12 cellular contexts compared by ENCODE assay signal in the genomic region with DNA sequence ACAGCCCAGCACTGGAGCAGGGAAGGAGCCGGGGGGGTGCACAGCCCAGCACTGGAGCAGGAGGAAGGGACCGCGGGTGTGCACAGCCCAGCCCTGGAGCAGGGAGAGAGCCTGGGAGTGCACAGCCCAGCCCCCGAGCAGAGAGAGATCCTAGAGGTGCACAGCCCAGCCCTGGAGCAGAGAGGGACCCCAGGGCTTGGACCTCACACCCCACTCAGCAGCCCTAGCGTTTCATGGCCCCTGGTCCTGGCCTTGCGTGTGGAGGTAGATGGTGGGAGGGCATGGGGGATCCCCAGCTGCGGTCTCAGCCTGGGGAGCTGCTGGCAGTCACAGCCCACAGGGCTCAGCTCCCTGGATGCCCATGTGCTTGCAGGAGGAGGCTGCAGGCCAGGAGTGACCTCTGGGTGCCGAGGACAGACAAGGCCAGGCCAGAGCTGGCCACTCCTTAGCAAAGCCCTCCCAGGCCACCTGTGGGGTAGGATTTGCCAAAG. TPM values are rescaled to one million over a fixed set of nuclear protein-coding genes. Genes with fewer than 3 reads are reported as not detected.
DNase-seq lines count a peak whose midpoint lies in the region; ATAC-seq and TF ChIP-seq lines count a peak whose summit lies in the region.
"Had no signal": no experiment of that assay in that cellular context is flagged by ENCODE, and none has a peak within 500 bp of the region (broad histone marks: within the 10 kb centered on the region; RNA-seq: fewer than 3 reads in every experiment).

No MANE protein-coding gene starts in this region.

- H3K9ac ChIP-seq in PC-3 (ENCODE audit: low read length) (no peak overlapping the region), mesendoderm (ENCODE audit: low read length) (no peak overlapping the region)
- H3K9ac ChIP-seq: parathyroid adenoma had no signal

- no peak overlapping the region for H2BK15ac ChIP-seq in mesendoderm (replicated peaks; ENCODE audit: low read depth)

- TF ChIP-seq CTCF in PC-3 (conservative IDR thresholded peaks at IDR 0.05; ENCODE audit: low read depth, low read length) (no peak), dorsolateral prefrontal cortex (IDR thresholded peaks at IDR 0.05 in 54 of 56, conservative IDR thresholded peaks at IDR 0.05 in 2 of 56; ENCODE audit: low read depth in 1 of 56, partially characterized antibody in 56 of 56) (no peak), tibial artery (IDR thresholded peaks at IDR 0.05) (no peak), GM10266 (IDR thresholded peaks at IDR 0.05; ENCODE audit: control insufficient read depth, insufficient read depth, low read depth, missing control alignments) (no peak)

- no peak overlapping the region for H2BK120ac ChIP-seq in mesendoderm (ENCODE audit: low read depth, low read length)

- no peak overlapping the region for H3K18ac ChIP-seq in mesendoderm (ENCODE audit: low read length)

- peaks cover 43% of the 10 kb centered on the region for H3K36me3 Mint-ChIP-seq in stimulated activated memory B cell treated with anti-CD40 and anti-IgM and Interleukin-4, amounts not matched to agents 10 μg/mL and 1 μg/mL and 100 μg/mL, for 72 hours
- H3K36me3 Mint-ChIP-seq: activated naive CD8-positive, alpha-beta T cell had no signal

- H3K4me2 ChIP-seq in PC-3 (ENCODE audit: low read length), result peak overlapping the region; percentile 77
- no peak overlapping the region for H3K4me2 ChIP-seq in mesendoderm (ENCODE audit: low read length)

- no peak for DNase-seq in PC-3
- DNase-seq in dorsolateral prefrontal cortex, result no peak
- DNase-seq in mesendoderm, result no peak
- no peak for DNase-seq in tibial artery
- no peak for DNase-seq in dermis blood vessel endothelial cell
- no peak for DNase-seq in GM10266 (ENCODE audit: extremely low spot score)
- DNase-seq: activated CD4-positive, alpha-beta memory T cell treated with anti-CD3 and anti-CD28 coated beads, Interleukin-2, amount 10 ng/mL, durations not matched to agents 7 days and 5 days; T-helper 1 cell; thyroid gland had no signal

- no peak overlapping the region for H2AFZ ChIP-seq in PC-3 (ENCODE audit: low read length)
- H2AFZ ChIP-seq: parathyroid adenoma had no signal

- H4K5ac ChIP-seq in mesendoderm (ENCODE audit: low read length), result no peak overlapping the region

- H3K27ac ChIP-seq in PC-3 (ENCODE audit: low read length), result no peak overlapping the region
- H3K27ac ChIP-seq in dorsolateral prefrontal cortex, result peak overlapping the region in 37 of 59 donors; percentile 10 to 90 (median 79)
- no peak overlapping the region for H3K27ac ChIP-seq in mesendoderm (ENCODE audit: low read depth, low read length)
- peak overlapping the region; percentile 67 to 85 for H3K27ac ChIP-seq in tibial artery
- H3K27ac ChIP-seq: parathyroid adenoma had no signal

- no peak overlapping the region for H3K4me3 Mint-ChIP-seq in stimulated activated memory B cell treated with anti-CD40 and anti-IgM and Interleukin-4, amounts not matched to agents 10 μg/mL and 1 μg/mL and 100 μg/mL, for 72 hours
- H3K4me3 Mint-ChIP-seq: activated CD4-positive, alpha-beta memory T cell treated with anti-CD3 and anti-CD28 coated beads, Interleukin-2, amount 10 ng/mL, durations not matched to agents 7 days and 5 days; activated naive CD8-positive, alpha-beta T cell had no signal

- H4K8ac ChIP-seq in mesendoderm (ENCODE audit: low read depth, low read length), result no peak overlapping the region

- no peaks in the 10 kb centered on the region for H3K36me3 ChIP-seq in PC-3 (ENCODE audit: low read depth, low read length)
- no peaks in the 10 kb centered on the region for H3K36me3 ChIP-seq in mesendoderm (ENCODE audit: control insufficient read depth, insufficient read depth, low read length)
- H3K36me3 ChIP-seq in tibial artery, result peaks cover 34 to 40% (median 35%) of the 10 kb centered on the region in 3 donors

- no peak overlapping the region for H2BK5ac ChIP-seq in mesendoderm (ENCODE audit: low read length)

- no peaks in the 10 kb centered on the region for H4K20me1 ChIP-seq in PC-3 (ENCODE audit: low read length)

- no peaks in the 10 kb centered on the region for H3K79me1 ChIP-seq in mesendoderm (ENCODE audit: low read length)

- H3K4me1 ChIP-seq in PC-3 (ENCODE audit: insufficient read depth, low read length), result peaks cover 23% of the 10 kb centered on the region
- H3K4me1 ChIP-seq in mesendoderm (ENCODE audit: control insufficient read depth, low read depth, low read length), result peaks cover 3% of the 10 kb centered on the region
- H3K4me1 ChIP-seq in tibial artery, result peaks cover 3 to 50% (median 41%) of the 10 kb centered on the region in 4 donors
- H3K4me1 ChIP-seq: parathyroid adenoma had no signal

- H3K79me2 ChIP-seq in PC-3 (ENCODE audit: low read length) (no peaks in the 10 kb centered on the region), mesendoderm (ENCODE audit: control insufficient read depth, insufficient read depth, low read length) (no peaks in the 10 kb centered on the region)

- H3K9me3 Mint-ChIP-seq in stimulated activated memory B cell treated with anti-CD40 and anti-IgM and Interleukin-4, amounts not matched to agents 10 μg/mL and 1 μg/mL and 100 μg/mL, for 72 hours, result peaks cover 5% of the 10 kb centered on the region

- no peaks in the 10 kb centered on the region for H3K27me3 Mint-ChIP-seq in stimulated activated memory B cell treated with anti-CD40 and anti-IgM and Interleukin-4, amounts not matched to agents 10 μg/mL and 1 μg/mL and 100 μg/mL, for 72 hours
- H3K27me3 Mint-ChIP-seq: activated CD4-positive, alpha-beta memory T cell treated with anti-CD3 and anti-CD28 coated beads, Interleukin-2, amount 10 ng/mL, durations not matched to agents 7 days and 5 days; activated naive CD8-positive, alpha-beta T cell had no signal

- H3K56ac ChIP-seq in mesendoderm (ENCODE audit: low read length), result peak overlapping the region; percentile 10

- H3K9me2 ChIP-seq in PC-3 (replicated peaks; ENCODE audit: low read length), result no peaks in the 10 kb centered on the region

- no peak overlapping the region for H3K23ac ChIP-seq in mesendoderm (ENCODE audit: low read length)

- no peaks in the 10 kb centered on the region for H3K27me3 ChIP-seq in PC-3 (ENCODE audit: low read length)
- no peaks in the 10 kb centered on the region for H3K27me3 ChIP-seq in dorsolateral prefrontal cortex
- H3K27me3 ChIP-seq in mesendoderm (ENCODE audit: insufficient read depth, low read length, poor library complexity), result no peaks in the 10 kb centered on the region
- no peaks in the 10 kb centered on the region for H3K27me3 ChIP-seq in tibial artery
- H3K27me3 ChIP-seq: thyroid gland had no signal

- peaks cover 34% of the 10 kb centered on the region for H3K4me1 Mint-ChIP-seq in stimulated activated memory B cell treated with anti-CD40 and anti-IgM and Interleukin-4, amounts not matched to agents 10 μg/mL and 1 μg/mL and 100 μg/mL, for 72 hours

- H2AK5ac ChIP-seq in mesendoderm (ENCODE audit: low read length), result no peak overlapping the region

- no peak overlapping the region for H3K4ac ChIP-seq in mesendoderm (ENCODE audit: low read depth, low read length)

- no peak for ATAC-seq in PC-3
- no peak for ATAC-seq in stimulated activated memory B cell treated with anti-CD40 and anti-IgM and Interleukin-4, amounts not matched to agents 10 μg/mL and 1 μg/mL and 100 μg/mL, for 72 hours

- POLR2A ChIA-PET in PC-3 (lab: Charles Lee; ENCODE audit: unreplicated experiment), result no interaction called here

- CTCF ChIA-PET in PC-3 (lab: Charles Lee), result no interaction called here

- H3K9me3 ChIP-seq in PC-3 (ENCODE audit: low read length) (no peaks in the 10 kb centered on the region), tibial artery (no peaks in the 10 kb centered on the region)
- H3K9me3 ChIP-seq: thyroid gland had no signal

- intact Hi-C loops in PC-3 (cut with micrococcal nuclease), result loop anchor here (5.0 kb wide), 1 partner anchor 109 kb away; no protein-coding TSS in a partner anchor
- intact Hi-C loops in dorsolateral prefrontal cortex (cut with DNase I), result no loop called here
- intact Hi-C loops in tibial artery (cut with DNase I; ENCODE audit: low total_unique reads), result no loop called here

- H3K4me3 ChIP-seq in PC-3 (ENCODE audit: low read length) (no peak overlapping the region), dorsolateral prefrontal cortex (peak overlapping the region in 5 of 59 donors; percentile 27 to 48 (median 41)), mesendoderm (ENCODE audit: low read length) (no peak overlapping the region), tibial artery (no peak overlapping the region)
- H3K4me3 ChIP-seq: thyroid gland had no signal

- BruUV-seq in PC-3 (replicated peaks; lab: Mats Ljungman, UMichigan), result no TSS peak

- no peak overlapping the region for H3K27ac Mint-ChIP-seq in stimulated activated memory B cell treated with anti-CD40 and anti-IgM and Interleukin-4, amounts not matched to agents 10 μg/mL and 1 μg/mL and 100 μg/mL, for 72 hours
- H3K27ac Mint-ChIP-seq: activated CD4-positive, alpha-beta memory T cell treated with anti-CD3 and anti-CD28 coated beads, Interleukin-2, amount 10 ng/mL, durations not matched to agents 7 days and 5 days; activated naive CD8-positive, alpha-beta T cell had no signal

- no CpG with 5 or more reads among the region's 8 CpGs for WGBS in mesendoderm (ENCODE audit: extremely low coverage, insufficient coverage, low lambda C conversion rate)

- no peaks in the 10 kb centered on the region for H3F3A ChIP-seq in PC-3 (ENCODE audit: low read length, unreplicated experiment)

RNA-seq across cellular contexts. Expression of a gene that starts 25.1 kb away (rescaled TPM):
- total RNA-seq in PC-3 (2014; rRNA removed) (20.9 and 33.7 TPM in 2 replicates), dorsolateral prefrontal cortex (10 to 100 TPM; 41.8 to 89.8 (median 62.7) TPM), dermis blood vessel endothelial cell (147 and 174 TPM in 2 replicates)
- 3.6 TPM for polyA plus RNA-seq in mesendoderm (2013, experiment 1 of 2)
- 3.8 TPM for polyA plus RNA-seq in mesendoderm (2013, experiment 2 of 2)

Comparison
In these comparisons a context has a peak if more than half of its experiments do, and no peak if none do; other contexts are left out.
1. H3K27ac ChIP-seq: peak in dorsolateral prefrontal cortex (37 of 59) and tibial artery (2 of 2); none in PC-3 (single experiment) and mesendoderm (single experiment).